ENCODE assay signal across 1 cellular context in genomic region chr7:31464601-31465000, GRCh38.
TF ChIP-seq lines count a peak whose summit lies in the region.

No MANE protein-coding gene starts in this region.

TF ChIP-seq in WTC11, 78 proteins besides CTCF, POLR2A, EP300 and RAD21 (continued from another document):
- TF ChIP-seq AFF4 (CRISPR knock-in tag; IDR thresholded peaks at IDR 0.05; ENCODE audit: borderline replicate concordance) (no peak), CBFB (CRISPR knock-in tag; IDR thresholded peaks at IDR 0.05; ENCODE audit: low read depth) (no peak), NFATC4 (CRISPR knock-in tag; IDR thresholded peaks at IDR 0.05) (no peak), NR2C2 (CRISPR knock-in tag; IDR thresholded peaks at IDR 0.05) (no peak), TEAD1 (CRISPR knock-in tag; IDR thresholded peaks at IDR 0.05) (no peak), GTF2I (CRISPR knock-in tag; conservative IDR thresholded peaks at IDR 0.05) (no peak), ZNF396 (CRISPR knock-in tag; IDR thresholded peaks at IDR 0.05; ENCODE audit: borderline replicate concordance) (no peak), RORB (CRISPR knock-in tag; IDR thresholded peaks at IDR 0.05) (no peak), ZNF281 (CRISPR knock-in tag; IDR thresholded peaks at IDR 0.05) (no peak), JAZF1 (CRISPR knock-in tag; IDR thresholded peaks at IDR 0.05) (no peak), MAX (CRISPR knock-in tag; IDR thresholded peaks at IDR 0.05) (no peak), NFE2L1 (CRISPR knock-in tag; IDR thresholded peaks at IDR 0.05) (no peak)
